ENCODE assay signal across 8 cellular contexts in genomic region chr6:131807321-131807643, GRCh38. TPM values are rescaled to one million over a fixed set of nuclear protein-coding genes. Genes with fewer than 3 reads are reported as not detected.
DNase-seq lines count a peak whose midpoint lies in the region; ATAC-seq and TF ChIP-seq lines count a peak whose summit lies in the region.

No MANE protein-coding gene starts in this region.

- H3K27ac Mint-ChIP-seq in CD8-positive, alpha-beta memory T cell = peak overlapping the region in 6 of 8 donors; percentile 9 to 83 (median 60)
- peak overlapping the region; percentile 31 for H3K27ac Mint-ChIP-seq in endothelial cell (ENCODE audit: unreplicated experiment)
- peak overlapping the region; percentile 69 for H3K27ac Mint-ChIP-seq in osteocyte (ENCODE audit: unreplicated experiment)

- H3K27me3 Mint-ChIP-seq in CD8-positive, alpha-beta memory T cell = peaks cover 0 to 31% of the 10 kb centered on the region in 2 donors
- H3K27me3 Mint-ChIP-seq in endothelial cell (ENCODE audit: unreplicated experiment) (peaks cover 1% of the 10 kb centered on the region), osteocyte (ENCODE audit: unreplicated experiment) (no peaks in the 10 kb centered on the region)

- H3K9ac ChIP-seq in OCI-LY1 (ENCODE audit: low read length) = peak overlapping the region; percentile 10; the same call in 1 of the 2 replicates

- H3K9me3 Mint-ChIP-seq in CD8-positive, alpha-beta memory T cell = no peaks in the 10 kb centered on the region
- H3K9me3 Mint-ChIP-seq in endothelial cell (ENCODE audit: unreplicated experiment) (peaks cover 4% of the 10 kb centered on the region), osteocyte (ENCODE audit: unreplicated experiment) (no peaks in the 10 kb centered on the region)

- H3K79me2 ChIP-seq in OCI-LY1 (ENCODE audit: insufficient read depth, low read length) = no peaks in the 10 kb centered on the region

- H4K20me1 ChIP-seq in OCI-LY1 (ENCODE audit: insufficient read depth, low read length) = no peaks in the 10 kb centered on the region

- H3K27me3 ChIP-seq in CD8-positive, alpha-beta memory T cell (ENCODE audit: insufficient read depth, low read length, poor library complexity, severe bottlenecking) = peaks cover 4% of the 10 kb centered on the region
- H3K27me3 ChIP-seq in OCI-LY1 (ENCODE audit: insufficient read depth, low read length) = no peaks in the 10 kb centered on the region

- CTCF ChIA-PET in CD8-positive, alpha-beta memory T cell (lab: Charles Lee) = no interaction called here

- no peak for DNase-seq in CD8-positive, alpha-beta memory T cell
- DNase-seq in endothelial cell (ENCODE audit: low spot score) (no peak), osteocyte (ENCODE audit: extremely low spot score, unreplicated experiment) (no peak), SHP77 (lab: John Stamatoyannopoulos, UW) (no peak), NCI-H2107 (lab: John Stamatoyannopoulos, UW) (no peak), NCI-H2081 treated with DMSO at 0.1 percent for 48 hours (lab: John Stamatoyannopoulos, UW) (no peak)

- H3K4me3 ChIP-seq in CD8-positive, alpha-beta memory T cell (ENCODE audit: low read length) = peak overlapping the region; percentile 49
- peak overlapping the region; percentile 64 for H3K4me3 ChIP-seq in OCI-LY1 (ENCODE audit: low read depth, low read length, poor library complexity, severe bottlenecking)

- POLR2A ChIA-PET in CD8-positive, alpha-beta memory T cell (lab: Charles Lee) = no interaction called here

- H3K4me1 Mint-ChIP-seq in CD8-positive, alpha-beta memory T cell = peaks cover 31 to 35% (median 35%) of the 10 kb centered on the region in 3 donors
- H3K4me1 Mint-ChIP-seq in endothelial cell (ENCODE audit: unreplicated experiment) (peaks cover 14% of the 10 kb centered on the region), osteocyte (ENCODE audit: unreplicated experiment) (peaks cover 36% of the 10 kb centered on the region)

- H2AFZ ChIP-seq in OCI-LY1 (ENCODE audit: low read length) = no peak overlapping the region

- peak overlapping the region; percentile 92 for H3K4me2 ChIP-seq in OCI-LY1 (ENCODE audit: low read length)

- H3K36me3 Mint-ChIP-seq in CD8-positive, alpha-beta memory T cell = peaks cover 0 to 1% (median 0%) of the 10 kb centered on the region in 3 donors
- H3K36me3 Mint-ChIP-seq in endothelial cell (ENCODE audit: low read depth, unreplicated experiment) = peaks cover 4% of the 10 kb centered on the region
- no peaks in the 10 kb centered on the region for H3K36me3 Mint-ChIP-seq in osteocyte (ENCODE audit: unreplicated experiment)

- no peaks in the 10 kb centered on the region for H3K36me3 ChIP-seq in CD8-positive, alpha-beta memory T cell (ENCODE audit: insufficient read depth, low read length)
- H3K36me3 ChIP-seq in OCI-LY1 (ENCODE audit: insufficient read depth, low read length) = no peaks in the 10 kb centered on the region

- H3K9me3 ChIP-seq in CD8-positive, alpha-beta memory T cell (ENCODE audit: low read length) = no peaks in the 10 kb centered on the region
- no peaks in the 10 kb centered on the region for H3K9me3 ChIP-seq in OCI-LY1 (ENCODE audit: low read length)

- no peak for ATAC-seq in HG02623 (IDR thresholded peaks at IDR 0.05; ENCODE audit: unreplicated experiment)

- no peaks in the 10 kb centered on the region for H3F3A ChIP-seq in OCI-LY1 (ENCODE audit: insufficient read depth, low read length)

- TF ChIP-seq CTCF in OCI-LY1 (IDR thresholded peaks at IDR 0.05; ENCODE audit: low read length) (no peak), endothelial cell (IDR thresholded peaks at IDR 0.05; ENCODE audit: unreplicated experiment) (no peak), osteocyte (IDR thresholded peaks at IDR 0.05) (no peak)

- H3K4me1 ChIP-seq in CD8-positive, alpha-beta memory T cell (ENCODE audit: insufficient read depth, low read length) = peaks cover 7% of the 10 kb centered on the region
- H3K4me1 ChIP-seq in OCI-LY1 (ENCODE audit: insufficient read depth, low read length, severe bottlenecking) = peaks cover 11% of the 10 kb centered on the region

- H3K9me2 ChIP-seq in OCI-LY1 (ENCODE audit: low read depth, low read length) = no peaks in the 10 kb centered on the region

- no peak overlapping the region for H3K27ac ChIP-seq in CD8-positive, alpha-beta memory T cell (ENCODE audit: low read depth, low read length)
- H3K27ac ChIP-seq in OCI-LY1 (ENCODE audit: low read depth, low read length, poor library complexity, severe bottlenecking) = no peak overlapping the region

- H3K4me3 Mint-ChIP-seq in CD8-positive, alpha-beta memory T cell = peak overlapping the region; percentile 89 to 94 (median 91)
- peak overlapping the region; percentile 95 for H3K4me3 Mint-ChIP-seq in endothelial cell (ENCODE audit: unreplicated experiment)
- H3K4me3 Mint-ChIP-seq in osteocyte (ENCODE audit: unreplicated experiment) = peak overlapping the region; percentile 88

RNA-seq across cellular contexts. Expression of gene ENPP1, which starts 0.5 kb away (rescaled TPM):
- total RNA-seq in CD8-positive, alpha-beta memory T cell = 1 to 10 TPM; 2.2 TPM
- 1.2 TPM for polyA plus RNA-seq in CD8-positive, alpha-beta memory T cell
- 32.4 TPM for total RNA-seq in endothelial cell (ENCODE audit: unreplicated experiment)
- total RNA-seq in osteocyte = 21.1 and 22.4 TPM in 2 replicates
